8 cellular contexts compared by ENCODE assay signal in genomic region chr12:32302218-32302826, GRCh38.
DNase-seq lines count a peak whose midpoint lies in the region; ATAC-seq, FAIRE-seq and TF ChIP-seq lines count a peak whose summit lies in the region.

No MANE protein-coding gene starts in this region.

- no peaks in the 10 kb centered on the region for H3K79me2 ChIP-seq in OCI-LY3 (ENCODE audit: low read length)

- H3K9ac ChIP-seq in OCI-LY3 (ENCODE audit: low read length) = no peak overlapping the region

- peak; percentile 73 for FAIRE-seq in GM19239 (lab: Jason Lieb, UNC)

- peak overlapping the region; percentile 75 for H3K4me2 ChIP-seq in OCI-LY3 (ENCODE audit: low read length)

- peaks cover 0 to 2% of the 10 kb centered on the region in 2 donors for H3K9me3 Mint-ChIP-seq in stimulated activated naive B cell treated with anti-CD40 and anti-IgM and Interleukin-4, amounts not matched to agents 10 μg/mL and 1 μg/mL and 100 μg/mL, for 72 hours
- no peaks in the 10 kb centered on the region for H3K9me3 Mint-ChIP-seq in mesothelial cell of epicardium

- no peaks in the 10 kb centered on the region for H3K27me3 Mint-ChIP-seq in stimulated activated naive B cell treated with anti-CD40 and anti-IgM and Interleukin-4, amounts not matched to agents 10 μg/mL and 1 μg/mL and 100 μg/mL, for 72 hours
- H3K27me3 Mint-ChIP-seq in mesothelial cell of epicardium (ENCODE audit: low read depth) = no peaks in the 10 kb centered on the region

- TF ChIP-seq CTCF in OCI-LY3 (IDR thresholded peaks at IDR 0.05; ENCODE audit: low read depth, low read length) (peak; percentile 92), mesothelial cell of epicardium (IDR thresholded peaks at IDR 0.05; ENCODE audit: unreplicated experiment) (no peak)

- H3K36me3 ChIP-seq in OCI-LY3 (replicated peaks; ENCODE audit: low read depth, low read length) = no peaks in the 10 kb centered on the region

- ATAC-seq in HG03103 (IDR thresholded peaks at IDR 0.05; ENCODE audit: low read depth, unreplicated experiment) = peak; percentile 87
- ATAC-seq in esophagus mucosa = peak; percentile 87
- peak; percentile 99 for ATAC-seq in stimulated activated naive B cell treated with anti-CD40 and anti-IgM and Interleukin-4, amounts not matched to agents 10 μg/mL and 1 μg/mL and 100 μg/mL, for 72 hours (replicated peaks)

- no peaks in the 10 kb centered on the region for H3K27me3 ChIP-seq in OCI-LY3 (ENCODE audit: low read depth, low read length)

- peaks cover 17 to 32% of the 10 kb centered on the region in 2 donors for H3K4me1 Mint-ChIP-seq in stimulated activated naive B cell treated with anti-CD40 and anti-IgM and Interleukin-4, amounts not matched to agents 10 μg/mL and 1 μg/mL and 100 μg/mL, for 72 hours
- H3K4me1 Mint-ChIP-seq in mesothelial cell of epicardium = peaks cover 2% of the 10 kb centered on the region

- H3K4me3 Mint-ChIP-seq in stimulated activated naive B cell treated with anti-CD40 and anti-IgM and Interleukin-4, amounts not matched to agents 10 μg/mL and 1 μg/mL and 100 μg/mL, for 72 hours = peak overlapping the region in 1 of 2 donors; percentile 28
- no peak overlapping the region for H3K4me3 Mint-ChIP-seq in mesothelial cell of epicardium

- peaks cover 8 to 20% of the 10 kb centered on the region in 2 donors for H3K36me3 Mint-ChIP-seq in stimulated activated naive B cell treated with anti-CD40 and anti-IgM and Interleukin-4, amounts not matched to agents 10 μg/mL and 1 μg/mL and 100 μg/mL, for 72 hours
- peaks cover 16% of the 10 kb centered on the region for H3K36me3 Mint-ChIP-seq in mesothelial cell of epicardium

- peak overlapping the region; percentile 1 for H3K27ac Mint-ChIP-seq in stimulated activated naive B cell treated with anti-CD40 and anti-IgM and Interleukin-4, amounts not matched to agents 10 μg/mL and 1 μg/mL and 100 μg/mL, for 72 hours
- no peak overlapping the region for H3K27ac Mint-ChIP-seq in mesothelial cell of epicardium

- no peaks in the 10 kb centered on the region for H3K9me3 ChIP-seq in OCI-LY3 (ENCODE audit: insufficient read depth, low read length)

- peaks cover 20% of the 10 kb centered on the region for H3K4me1 ChIP-seq in OCI-LY3 (ENCODE audit: low read length)

- peak; percentile 33 for DNase-seq in EL
- peak; percentile 30 for DNase-seq in GM19239 (ENCODE audit: insufficient read length, low spot score)
- peak; percentile 35 for DNase-seq in stimulated activated naive B cell treated with anti-CD40 and anti-IgM and Interleukin-4, amounts not matched to agents 10 μg/mL and 1 μg/mL and 100 μg/mL, for 72 hours
- no peak for DNase-seq in central memory CD4-positive, alpha-beta T cell
- no peak for DNase-seq in mesothelial cell of epicardium (ENCODE audit: low spot score in 2 of 2, unreplicated experiment in 2 of 2)

- no peak overlapping the region for H2AFZ ChIP-seq in OCI-LY3 (ENCODE audit: low read depth, low read length)

- peak overlapping the region; percentile 54 for H3K4me3 ChIP-seq in OCI-LY3 (ENCODE audit: low read length)

- H4K20me1 ChIP-seq in OCI-LY3 (ENCODE audit: insufficient read depth, low read length) = no peaks in the 10 kb centered on the region

- H3K27ac ChIP-seq in OCI-LY3 (ENCODE audit: low read length) = no peak overlapping the region

Comparison
In these comparisons a context has a peak if more than half of its experiments do, and no peak if none do; other contexts are left out.
1. DNase-seq: peak in EL (single experiment), GM19239 (single experiment) and stimulated activated naive B cell treated with anti-CD40 and anti-IgM and Interleukin-4, amounts not matched to agents 10 μg/mL and 1 μg/mL and 100 μg/mL, for 72 hours (single experiment); none in central memory CD4-positive, alpha-beta T cell (single experiment) and mesothelial cell of epicardium (0 of 2).
2. Peak in every context shown above with its lines, with median percentiles within 50 percentile points of each other: ATAC-seq.